26 cellular contexts compared by ENCODE assay signal in genomic region chr9:33823801-33824200, GRCh38. TPM values are rescaled to one million over a fixed set of nuclear protein-coding genes. Genes with fewer than 3 reads are reported as not detected.
"Had no signal": no experiment of that assay in that cellular context is flagged by ENCODE, and none has a peak within 500 bp of the region (broad histone marks: within the 10 kb centered on the region; RNA-seq: fewer than 3 reads in every experiment).

No MANE protein-coding gene starts in this region.

- DNase-seq: activated CD4-positive, alpha-beta T cell treated with anti-CD3 and anti-CD28 coated beads, Interleukin-2, amount 10 ng/mL, durations not matched to agents 7 days and 5 days; activated CD4-positive, CD25-positive, alpha-beta regulatory T cell treated with anti-CD3 and anti-CD28 coated beads, Interleukin-2, amount 50 U/mL, for 72 hours; activated CD8-positive, alpha-beta T cell treated with anti-CD3 and anti-CD28 coated beads for 36 hours; activated gamma-delta T cell treated with Interleukin-2 at 50 U/mL for 16 hours; activated T-cell treated with anti-CD3 and anti-CD28 coated beads, Interleukin-2, amount 50 U/mL, for 1 hour; central memory CD4-positive, alpha-beta T cell; effector memory CD4-positive, alpha-beta T cell; foreskin melanocyte; glutamatergic neuron; immature natural killer cell; naive thymus-derived CD4-positive, alpha-beta T cell; stimulated activated CD4-positive, alpha-beta T cell treated with anti-CD3 and anti-CD28 coated beads, Interleukin-4, amount 100 ng/mL, for 1 hour; stimulated activated naive CD4-positive, alpha-beta T cell; testis; trophoblast cell; uterus; WERI-Rb-1 had no signal

- H3K9me3 Mint-ChIP-seq: activated CD4-positive, alpha-beta T cell treated with anti-CD3 and anti-CD28 coated beads, Interleukin-2, amount 10 ng/mL, durations not matched to agents 7 days and 5 days; activated CD8-positive, alpha-beta T cell treated with anti-CD3 and anti-CD28 coated beads for 36 hours; activated naive CD4-positive, alpha-beta T cell treated with anti-CD3 and anti-CD28 coated beads, Interleukin-2, amount 50 U/mL, for 24 hours; immature natural killer cell; naive thymus-derived CD4-positive, alpha-beta T cell had no signal

- H3K27ac ChIP-seq: hepatocyte, neural progenitor cell, spleen, testis, uterus, WERI-Rb-1 had no signal

- H3K27me3 Mint-ChIP-seq: activated CD4-positive, alpha-beta T cell treated with anti-CD3 and anti-CD28 coated beads, Interleukin-2, amount 10 ng/mL, durations not matched to agents 7 days and 5 days; activated CD8-positive, alpha-beta T cell treated with anti-CD3 and anti-CD28 coated beads for 36 hours; activated naive CD4-positive, alpha-beta T cell treated with anti-CD3 and anti-CD28 coated beads, Interleukin-2, amount 50 U/mL, for 24 hours; naive thymus-derived CD4-positive, alpha-beta T cell; progenitor cell of endocrine pancreas had no signal

- H3K4me2 ChIP-seq: hepatocyte, neural progenitor cell had no signal

- H3K4me3 Mint-ChIP-seq: activated CD4-positive, alpha-beta T cell treated with anti-CD3 and anti-CD28 coated beads, Interleukin-2, amount 10 ng/mL, durations not matched to agents 7 days and 5 days; activated CD8-positive, alpha-beta T cell treated with anti-CD3 and anti-CD28 coated beads for 36 hours; activated naive CD4-positive, alpha-beta T cell treated with anti-CD3 and anti-CD28 coated beads, Interleukin-2, amount 50 U/mL, for 24 hours; immature natural killer cell; naive thymus-derived CD4-positive, alpha-beta T cell; neural progenitor cell had no signal

- ATAC-seq: activated CD8-positive, alpha-beta T cell treated with anti-CD3 and anti-CD28 coated beads for 36 hours; left lobe of liver; naive thymus-derived CD4-positive, alpha-beta T cell had no signal

- H2AFZ ChIP-seq: hepatocyte, neural progenitor cell had no signal

- H3K9ac ChIP-seq: neural progenitor cell had no signal

- H3K27me3 ChIP-seq: hepatocyte, neural progenitor cell, spleen, testis, uterus had no signal

- H3K36me3 ChIP-seq: neural progenitor cell, uterus had no signal

- H3K27ac Mint-ChIP-seq: activated CD4-positive, alpha-beta T cell treated with anti-CD3 and anti-CD28 coated beads, Interleukin-2, amount 10 ng/mL, durations not matched to agents 7 days and 5 days; activated CD8-positive, alpha-beta T cell treated with anti-CD3 and anti-CD28 coated beads for 36 hours; activated naive CD4-positive, alpha-beta T cell treated with anti-CD3 and anti-CD28 coated beads, Interleukin-2, amount 50 U/mL, for 24 hours; immature natural killer cell; naive thymus-derived CD4-positive, alpha-beta T cell; neural progenitor cell; progenitor cell of endocrine pancreas had no signal

- H3K36me3 Mint-ChIP-seq: immature natural killer cell had no signal

- H3K9me3 ChIP-seq: spleen, testis, uterus had no signal

- H3K4me1 ChIP-seq: uterus had no signal

- H3K4me3 ChIP-seq: hepatocyte, lung, neural progenitor cell, spleen, testis, uterus had no signal

RNA-seq across cellular contexts. Expression of gene PRSS3, which starts 28.4 kb away (rescaled TPM):
- total RNA-seq: activated CD4-positive, alpha-beta T cell treated with anti-CD3 and anti-CD28 coated beads, Interleukin-2, amount 10 ng/mL, durations not matched to agents 7 days and 5 days; activated CD8-positive, alpha-beta T cell treated with anti-CD3 and anti-CD28 coated beads for 36 hours; astrocyte; hepatocyte; mesenteric fat pad; progenitor cell of endocrine pancreas; spleen; uterus had no signal
